1 cellular context compared by ENCODE assay signal in the genomic region with DNA sequence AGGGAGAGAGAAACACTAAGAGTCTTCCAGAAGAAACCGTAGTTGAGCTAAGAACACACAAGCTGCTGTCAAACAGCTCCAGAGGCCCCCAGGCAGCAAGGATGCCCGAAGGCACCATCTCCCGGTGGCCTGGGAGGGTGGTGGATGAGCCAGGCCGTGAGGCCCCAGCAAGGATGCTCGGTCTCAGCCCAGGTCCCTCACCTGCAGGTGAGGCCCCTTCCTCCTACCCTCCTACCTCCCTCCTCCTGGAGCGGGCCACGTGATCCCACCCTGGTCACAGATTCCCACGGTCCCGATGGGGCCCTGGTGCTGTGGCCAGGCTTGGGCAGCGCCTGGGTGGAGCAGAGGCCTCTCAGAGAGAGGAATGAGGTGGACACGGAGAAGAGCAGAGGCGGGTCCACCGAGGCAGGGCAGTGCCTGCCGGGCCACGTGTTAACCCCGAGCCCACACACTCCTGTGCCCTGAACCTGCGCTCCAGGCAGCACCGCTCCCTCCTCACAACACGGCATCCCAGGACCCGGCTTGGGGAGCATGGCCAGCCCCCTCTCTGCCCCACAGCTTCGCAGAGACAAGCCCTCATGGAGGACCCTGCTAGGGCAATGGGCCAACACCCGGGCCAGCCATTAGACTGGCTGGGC.
TF ChIP-seq lines count a peak whose summit lies in the region.

No MANE protein-coding gene starts in this region.

TF ChIP-seq in H1, 55 proteins besides CTCF, POLR2A, EP300 and RAD21:
- no peak for TF ChIP-seq RBBP5 (IDR thresholded peaks at IDR 0.05; ENCODE audit: borderline replicate concordance, low read depth, low read length)
- TF ChIP-seq HDAC2 (IDR thresholded peaks at IDR 0.05; ENCODE audit: borderline replicate concordance in 1 of 2, low read depth in 2 of 2, low read length in 2 of 2) = no peak
- TF ChIP-seq BCL11A (IDR thresholded peaks at IDR 0.05; ENCODE audit: low read depth in 2 of 2, low read length in 2 of 2) = no peak
- TF ChIP-seq SIX5 (IDR thresholded peaks at IDR 0.05; ENCODE audit: low read depth, low read length) = no peak
- no peak for TF ChIP-seq CREB1 (IDR thresholded peaks at IDR 0.05)
- TF ChIP-seq, protein P1, sequence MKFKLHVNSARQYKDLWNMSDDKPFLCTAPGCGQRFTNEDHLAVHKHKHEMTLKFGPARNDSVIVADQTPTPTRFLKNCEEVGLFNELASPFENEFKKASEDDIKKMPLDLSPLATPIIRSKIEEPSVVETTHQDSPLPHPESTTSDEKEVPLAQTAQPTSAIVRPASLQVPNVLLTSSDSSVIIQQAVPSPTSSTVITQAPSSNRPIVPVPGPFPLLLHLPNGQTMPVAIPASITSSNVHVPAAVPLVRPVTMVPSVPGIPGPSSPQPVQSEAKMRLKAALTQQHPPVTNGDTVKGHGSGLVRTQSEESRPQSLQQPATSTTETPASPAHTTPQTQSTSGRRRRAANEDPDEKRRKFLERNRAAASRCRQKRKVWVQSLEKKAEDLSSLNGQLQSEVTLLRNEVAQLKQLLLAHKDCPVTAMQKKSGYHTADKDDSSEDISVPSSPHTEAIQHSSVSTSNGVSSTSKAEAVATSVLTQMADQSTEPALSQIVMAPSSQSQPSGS (IDR thresholded peaks at IDR 0.05; ENCODE audit: low read length) = no peak
- no peak for TF ChIP-seq RNF2 (IDR thresholded peaks at IDR 0.05; ENCODE audit: borderline replicate concordance, low read depth, low read length, missing control alignments, poor library complexity, severe bottlenecking)
- no peak for TF ChIP-seq POLR2AphosphoS5 (IDR thresholded peaks at IDR 0.05; ENCODE audit: low read depth, low read length)
- TF ChIP-seq TCF12 (IDR thresholded peaks at IDR 0.05; ENCODE audit: low read depth, low read length) = no peak
- TF ChIP-seq PHF8 (conservative IDR thresholded peaks at IDR 0.05; ENCODE audit: low read depth, low read length) = no peak
- TF ChIP-seq RFX5 (IDR thresholded peaks at IDR 0.05; ENCODE audit: borderline replicate concordance, low read depth, low read length) = no peak
- no peak for TF ChIP-seq HDAC6 (IDR thresholded peaks at IDR 0.05; ENCODE audit: low read depth, low read length)
- no peak for TF ChIP-seq CTBP2 (IDR thresholded peaks at IDR 0.05; ENCODE audit: borderline replicate concordance, insufficient read depth, insufficient read length, low read length)
